Comparison of ENCODE assay signal across 8 cellular contexts in genomic region chr11:125063429-125064043, GRCh38. TPM values are rescaled to one million over a fixed set of nuclear protein-coding genes. Genes with fewer than 3 reads are reported as not detected.
DNase-seq lines count a peak whose midpoint lies in the region; ATAC-seq, FAIRE-seq and TF ChIP-seq lines count a peak whose summit lies in the region.

No MANE protein-coding gene starts in this region.

- no peak for FAIRE-seq in bronchial epithelial cell (lab: Jason Lieb, UNC)

- H3K36me3 Mint-ChIP-seq in CD4-positive, alpha-beta memory T cell, result no peaks in the 10 kb centered on the region

- POLR2A ChIA-PET in CD4-positive, alpha-beta memory T cell (lab: Charles Lee; ENCODE audit: partially characterized antibody), result interaction anchor here (0.7 to 1.0 kb wide), 2 partner anchors 48 to 113 kb away, joined by 3 read pairs; partner anchors contain the start of gene TMEM218

- peak overlapping the region in 1 of 2 donors; percentile 58 for H3K4me3 ChIP-seq in CD4-positive, alpha-beta memory T cell (ENCODE audit: low read length in 2 of 2)
- H3K4me3 ChIP-seq in bronchial epithelial cell (ENCODE audit: low read depth, low read length) (peak overlapping the region; percentile 72), lower leg skin (ENCODE audit: low read depth, poor library complexity, severe bottlenecking) (peak overlapping the region; percentile 37), transverse colon (peak overlapping the region; percentile 46 to 65 (median 51))

- TF ChIP-seq POLR2A in lower leg skin (IDR thresholded peaks at IDR 0.05) (no peak), transverse colon (IDR thresholded peaks at IDR 0.05) (no peak)

- peaks cover 2 to 19% (median 5%) of the 10 kb centered on the region in 4 donors for H3K4me1 Mint-ChIP-seq in CD4-positive, alpha-beta memory T cell

- intact Hi-C loops in CD4-positive, alpha-beta memory T cell (cut with micrococcal nuclease), result no loop called here
- intact Hi-C loops in lower leg skin (cut with DNase I; ENCODE audit: low total_unique reads) (no loop called here), transverse colon (cut with DNase I; ENCODE audit: low total_unique reads) (no loop called here)

- H3K4me1 ChIP-seq in CD4-positive, alpha-beta memory T cell (ENCODE audit: insufficient read depth, low read length), result peaks cover 10% of the 10 kb centered on the region
- peaks cover 6 to 10% (median 8%) of the 10 kb centered on the region in 4 donors for H3K4me1 ChIP-seq in transverse colon

- H3K27ac ChIP-seq in CD4-positive, alpha-beta memory T cell (ENCODE audit: low read depth, low read length), result no peak overlapping the region
- H3K27ac ChIP-seq in transverse colon, result peak overlapping the region; percentile 27 to 58 (median 55)

- WGBS in lower leg skin, 2 donors, result 9 to 17% methylated on average over 19 to 33 of the region's 38 CpGs
- WGBS in transverse colon (ENCODE audit: low coverage in 1 of 2), 2 donors, result 9% methylated on average over 30 of the region's 38 CpGs; no CpG with 5 or more reads in 1 of the 2 donors

- no peak for TF ChIP-seq EP300 in transverse colon (IDR thresholded peaks at IDR 0.05; ENCODE audit: low read depth)

- H3K27ac Mint-ChIP-seq in CD4-positive, alpha-beta memory T cell, result no peak overlapping the region

- no peak for TF ChIP-seq CTCF in bronchial epithelial cell (IDR thresholded peaks at IDR 0.05; ENCODE audit: insufficient read depth, low read length, severe bottlenecking)
- no peak for TF ChIP-seq CTCF in lower leg skin (IDR thresholded peaks at IDR 0.05)
- TF ChIP-seq CTCF in transverse colon (IDR thresholded peaks at IDR 0.05), result no peak

- no peaks in the 10 kb centered on the region for H3K9me3 Mint-ChIP-seq in CD4-positive, alpha-beta memory T cell

- peak overlapping the region; percentile 60 to 91 (median 76) for H3K4me3 Mint-ChIP-seq in CD4-positive, alpha-beta memory T cell

- no peaks in the 10 kb centered on the region for H3K9me3 ChIP-seq in CD4-positive, alpha-beta memory T cell (ENCODE audit: control insufficient read depth in 1 of 2, low read length in 2 of 2)
- no peaks in the 10 kb centered on the region for H3K9me3 ChIP-seq in transverse colon

- CTCF ChIA-PET in CD4-positive, alpha-beta memory T cell (lab: Charles Lee; ENCODE audit: partially characterized antibody), result interaction anchor here (1.2 kb wide), 1 partner anchor 187 kb away, joined by 3 read pairs; no protein-coding TSS in a partner anchor

- H3K27me3 ChIP-seq in CD4-positive, alpha-beta memory T cell (ENCODE audit: insufficient read depth, low read length), result peaks cover 24% of the 10 kb centered on the region
- H3K27me3 ChIP-seq in bronchial epithelial cell (ENCODE audit: control insufficient read depth, insufficient read depth, low read length) (no peaks in the 10 kb centered on the region), transverse colon (peaks cover 39% of the 10 kb centered on the region)

- ATAC-seq in GM19452 (IDR thresholded peaks at IDR 0.05; ENCODE audit: unreplicated experiment), result peak; percentile 17
- peak; percentile 18 for ATAC-seq in HG03571 (IDR thresholded peaks at IDR 0.05; ENCODE audit: unreplicated experiment)

- no peaks in the 10 kb centered on the region for H3K36me3 ChIP-seq in CD4-positive, alpha-beta memory T cell (ENCODE audit: insufficient read depth, low read length)
- H3K36me3 ChIP-seq in bronchial epithelial cell (ENCODE audit: control insufficient read depth, insufficient read depth, low read length) (no peaks in the 10 kb centered on the region), transverse colon (no peaks in the 10 kb centered on the region)

- H3K27me3 Mint-ChIP-seq in CD4-positive, alpha-beta memory T cell, result peaks cover 8 to 18% of the 10 kb centered on the region in 2 donors

- in situ Hi-C loops in transverse colon (cut with MboI; ENCODE audit: low pct_ligation_motif_present in 1 of 4, low pct_unique_long_range_greater_than_20kb in 1 of 4, low sequenced_read_pairs in 3 of 4), result no loop called here

- peak in 3 of 5 donors; percentile 3 to 10 (median 6) for DNase-seq in CD4-positive, alpha-beta memory T cell
- DNase-seq in bronchial epithelial cell (ENCODE audit: low read depth) (no peak), lower leg skin (ENCODE audit: low spot score in 2 of 2) (peak in 1 of 2 donors; percentile 81), transverse colon (no peak), RKO (ENCODE audit: low spot score) (no peak), NCI-H146 (lab: John Stamatoyannopoulos, UW) (no peak)

RNA-seq across cellular contexts. Expression of gene SLC37A2, which starts 0.4 kb away (rescaled TPM):
- 1 to 10 TPM; 3.8 to 4.8 TPM for total RNA-seq in CD4-positive, alpha-beta memory T cell
- not detected for polyA plus RNA-seq in CD4-positive, alpha-beta memory T cell
- total RNA-seq in bronchial epithelial cell, result 25.5 and 30.1 TPM in 2 replicates
- 100 to 1,000 TPM; 137 to 334 (median 238) TPM for total RNA-seq in lower leg skin
- total RNA-seq in transverse colon, result 10 to 100 TPM in 1 of 4 donors, 1 to 10 TPM in 3; 2.4 to 20.6 (median 5.9) TPM

RNA-seq across cellular contexts. Expression of gene TMEM218, which starts 47.9 kb away (rescaled TPM):
- total RNA-seq in CD4-positive, alpha-beta memory T cell, result 10 to 100 TPM; 15.1 to 16.6 TPM
- 10 to 100 TPM; 25.5 to 48.1 TPM for polyA plus RNA-seq in CD4-positive, alpha-beta memory T cell
- 28.4 and 29.3 TPM in 2 replicates for total RNA-seq in bronchial epithelial cell
- total RNA-seq in lower leg skin, result 10 to 100 TPM in 3 of 4 donors, 1 to 10 TPM in 1; 8.6 to 17.1 (median 13.6) TPM
- 10 to 100 TPM in 2 of 4 donors, 1 to 10 TPM in 2; 2.6 to 18.2 (median 10.6) TPM for total RNA-seq in transverse colon

Comparison
In these comparisons a context has a peak if more than half of its experiments do, and no peak if none do; other contexts are left out.
1. DNase-seq: peak in CD4-positive, alpha-beta memory T cell (3 of 5); none in bronchial epithelial cell (single experiment), transverse colon (single experiment), RKO (single experiment) and NCI-H146 (single experiment).